13 cellular contexts compared by ENCODE assay signal in the genomic region with DNA sequence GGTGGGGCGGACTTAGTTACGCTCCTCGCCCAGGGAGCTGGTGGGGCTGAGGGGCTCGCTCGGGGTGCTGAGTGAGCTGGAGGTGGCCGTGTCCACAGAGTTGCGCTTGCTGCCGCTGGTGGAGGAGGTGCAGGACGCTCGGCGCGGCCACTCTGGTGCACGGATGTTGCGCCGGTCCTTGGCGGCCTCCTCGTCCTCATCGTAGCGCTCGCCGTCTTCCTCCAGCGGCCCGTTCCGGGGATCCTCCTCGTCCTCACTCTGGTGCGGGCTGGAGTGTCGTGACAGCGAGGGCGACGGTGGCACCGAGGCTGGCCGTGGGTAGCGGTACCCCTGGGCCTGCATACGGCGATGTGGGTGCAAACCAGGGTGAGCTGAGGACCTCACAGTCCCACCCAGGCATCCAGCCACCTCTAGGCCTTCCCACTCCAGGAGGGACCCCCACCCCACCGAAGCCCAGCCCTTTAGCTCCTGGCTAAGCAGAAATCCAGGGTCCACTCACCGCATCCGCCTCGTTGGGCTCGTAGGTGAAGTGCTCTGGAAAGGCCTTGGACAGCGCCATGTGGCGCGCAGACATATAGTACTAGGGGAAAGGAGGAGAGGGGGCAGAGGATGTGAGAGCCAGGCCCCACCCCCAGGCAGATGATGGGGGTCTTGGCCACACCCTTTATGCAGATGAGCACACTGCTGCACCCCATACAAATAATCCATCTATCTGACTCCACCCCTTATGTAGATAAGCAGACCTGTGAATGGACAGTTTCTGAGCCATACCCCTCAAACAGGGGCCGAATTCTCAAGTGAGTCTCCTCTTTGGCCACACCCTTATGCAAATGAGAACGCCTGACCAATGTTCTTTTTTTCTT. TPM values are rescaled to one million over a fixed set of nuclear protein-coding genes. Genes with fewer than 3 reads are reported as not detected.
DNase-seq lines count a peak whose midpoint lies in the region; ATAC-seq, FAIRE-seq and TF ChIP-seq lines count a peak whose summit lies in the region.
"Had no signal": no experiment of that assay in that cellular context is flagged by ENCODE, and none has a peak within 500 bp of the region (broad histone marks: within the 10 kb centered on the region; RNA-seq: fewer than 3 reads in every experiment).

No MANE protein-coding gene starts in this region.

- DNase-seq in ELF-1 (ENCODE audit: low read depth, low spot score): peak; percentile 67
- peak; percentile 79 for DNase-seq in OCI-LY7 (ENCODE audit: low spot score)
- peak; percentile 69 to 82 for DNase-seq in erythroblast (lab: John Stamatoyannopoulos, UW)
- DNase-seq in RCC 7860 (ENCODE audit: low spot score): no peak
- DNase-seq in stimulated activated CD4-positive, alpha-beta T cell treated with anti-CD3 and anti-CD28 coated beads, Interleukin-4, amount 100 ng/mL, for 1 hour: no peak
- DNase-seq in midbrain (lab: John Stamatoyannopoulos, UW): no peak
- DNase-seq: activated CD4-positive, CD25-positive, alpha-beta regulatory T cell treated with anti-CD3 and anti-CD28 coated beads, Interleukin-2, amount 50 U/mL, for 72 hours; amniotic stem cell; islet precursor cell; MG63 had no signal

- FAIRE-seq in RCC 7860 (lab: Jason Lieb, UNC): no peak

- no peak overlapping the region for H3K4me3 ChIP-seq in OCI-LY7 (ENCODE audit: low read depth, low read length, poor library complexity, severe bottlenecking)
- H3K4me3 ChIP-seq: MG63, thyroid gland had no signal

- no peak for ATAC-seq in GM18909 (IDR thresholded peaks at IDR 0.05; ENCODE audit: poor library complexity, unreplicated experiment)

- H3K4me2 ChIP-seq in OCI-LY7 (ENCODE audit: low read length): no peak overlapping the region

- no peaks in the 10 kb centered on the region for H3K9me3 ChIP-seq in OCI-LY7 (ENCODE audit: low read length)
- H3K9me3 ChIP-seq: MG63, thyroid gland had no signal

- POLR2A ChIA-PET in OCI-LY7 (lab: Charles Lee): no interaction called here

- no peak overlapping the region for H2AFZ ChIP-seq in OCI-LY7 (ENCODE audit: low read length)

- peak overlapping the region; percentile 55 for H3K27ac ChIP-seq in 22Rv1
- peak overlapping the region; percentile 24 for H3K27ac ChIP-seq in OCI-LY7 (ENCODE audit: low read depth, low read length, poor library complexity, severe bottlenecking)

- CTCF ChIA-PET in OCI-LY7 (lab: Charles Lee; ENCODE audit: unreplicated experiment): interaction anchor here (0.7 to 1.7 kb wide), 2 partner anchors 127 to 174 kb away, joined by 3 to 5 read pairs; no protein-coding TSS in a partner anchor

- BruUV-seq in OCI-LY7 (replicated peaks; lab: Mats Ljungman, UMichigan): no TSS peak

- no peaks in the 10 kb centered on the region for H4K20me1 ChIP-seq in OCI-LY7 (ENCODE audit: insufficient read depth, low read length)

- peaks cover 12% of the 10 kb centered on the region; the same call in 1 of the 2 replicates for H3K79me2 ChIP-seq in OCI-LY7 (ENCODE audit: insufficient read depth, low read depth, low read length)

- TF ChIP-seq CTCF in 22Rv1 (IDR thresholded peaks at IDR 0.05) (no peak), OCI-LY7 (conservative IDR thresholded peaks at IDR 0.05; ENCODE audit: low read length) (no peak)

- H3K4me1 ChIP-seq in OCI-LY7 (ENCODE audit: insufficient read depth, low read length, poor library complexity, severe bottlenecking): peaks cover 44% of the 10 kb centered on the region

- no peaks in the 10 kb centered on the region for H3K9me2 ChIP-seq in OCI-LY7 (ENCODE audit: insufficient read depth, low read length)

- no peak for TF ChIP-seq POLR2A in erythroblast (IDR thresholded peaks at IDR 0.05; ENCODE audit: low read length)

- intact Hi-C loops in OCI-LY7 (cut with micrococcal nuclease; ENCODE audit: unreplicated experiment): loop anchor here (2.0 to 5.0 kb wide), 2 partner anchors 175 to 322 kb away; a partner anchor contains a TSS

- peaks cover 53% of the 10 kb centered on the region for H3K36me3 ChIP-seq in OCI-LY7 (ENCODE audit: insufficient read depth, low read length)

RNA-seq across cellular contexts. Expression of a gene that starts 4.4 kb away (rescaled TPM):
- total RNA-seq in OCI-LY7 (2014; rRNA removed; shearing (Covaris generic)): 562 and 602 TPM in 2 replicates
- total RNA-seq in OCI-LY7 (2022): 438 and 467 TPM in 2 replicates

RNA-seq across cellular contexts. Expression of a gene that starts 14.8 kb away (rescaled TPM):
- total RNA-seq in OCI-LY7 (2014; rRNA removed; shearing (Covaris generic)): 94.9 and 95.2 TPM in 2 replicates
- 83.9 and 93.7 TPM in 2 replicates for total RNA-seq in OCI-LY7 (2022)

RNA-seq across cellular contexts. Expression of a gene that starts 23.6 kb away (rescaled TPM):
- total RNA-seq in OCI-LY7 (2014; rRNA removed; shearing (Covaris generic)): 12.5 and 20.0 TPM in 2 replicates
- 28.9 and 29.9 TPM in 2 replicates for total RNA-seq in OCI-LY7 (2022)

RNA-seq across cellular contexts. Expression of a gene that starts 24.2 kb away (rescaled TPM):
- total RNA-seq in OCI-LY7 (2014; rRNA removed; shearing (Covaris generic)): 265 and 272 TPM in 2 replicates
- total RNA-seq in OCI-LY7 (2022): 125 and 146 TPM in 2 replicates

RNA-seq across cellular contexts. Expression of a gene that starts 36.0 kb away (rescaled TPM):
- not detected in 2 replicates for total RNA-seq in OCI-LY7 (2014; rRNA removed; shearing (Covaris generic))
- total RNA-seq in OCI-LY7 (2022): 0.53 TPM in 1 of 2 replicates, not detected in the other
- total RNA-seq: thyroid gland had no signal

Comparison
In these comparisons a context has a peak if more than half of its experiments do, and no peak if none do; other contexts are left out.
1. DNase-seq: peak in ELF-1 (single experiment), OCI-LY7 (single experiment) and erythroblast (2 of 2); none in RCC 7860 (single experiment), stimulated activated CD4-positive, alpha-beta T cell treated with anti-CD3 and anti-CD28 coated beads, Interleukin-4, amount 100 ng/mL, for 1 hour (single experiment) and midbrain (single experiment).